In genomic region chr7:142813262-142813661, GRCh38 we compare ENCODE assay signal across 1 cellular context.
TF ChIP-seq lines count a peak whose summit lies in the region.

No MANE protein-coding gene starts in this region.

TF ChIP-seq in SK-N-SH, 30 proteins besides CTCF, POLR2A, EP300 and RAD21 (continued from another document):
- TF ChIP-seq USF1 (IDR thresholded peaks at IDR 0.05; ENCODE audit: borderline replicate concordance, low read depth) (no peak), TCF12 (IDR thresholded peaks at IDR 0.05) (peak; percentile 47), FOXM1 (IDR thresholded peaks at IDR 0.05; ENCODE audit: low read depth) (no peak), USF2 (IDR thresholded peaks at IDR 0.05; ENCODE audit: borderline replicate concordance, low read depth, low read length) (no peak)
TF ChIP-seq in SK-N-SH: peak in this region for 6.
